In genomic region chr13:73110814-73111213, GRCh38 we compare ENCODE assay signal across 25 cellular contexts.
"Had no signal": no experiment of that assay in that cellular context is flagged by ENCODE, and none has a peak within 500 bp of the region (broad histone marks: within the 10 kb centered on the region; RNA-seq: fewer than 3 reads in every experiment).

No MANE protein-coding gene starts in this region.

- H3K4me2 ChIP-seq: smooth muscle cell had no signal

- H3K27me3 Mint-ChIP-seq: activated naive CD8-positive, alpha-beta T cell treated with anti-CD3 and anti-CD28 coated beads for 36 hours had no signal

- DNase-seq: activated B cell treated with CpG ODN at 0.5 μM for 24 hours; activated CD4-positive, alpha-beta T cell treated with anti-CD3 and anti-CD28 coated beads for 48 hours; activated CD8-positive, alpha-beta T cell treated with anti-CD3 and anti-CD28 coated beads for 36 hours; activated naive CD4-positive, alpha-beta T cell; activated naive CD8-positive, alpha-beta T cell treated with anti-CD3 and anti-CD28 coated beads for 36 hours; activated T-cell treated with anti-CD3 and anti-CD28 coated beads, Interleukin-2, amount 50 U/mL, for 1 hour; amygdala; dermis blood vessel endothelial cell; effector memory CD8-positive, alpha-beta T cell; glutamatergic neuron; hippocampal formation; kidney; ovary; right lobe of liver; stimulated activated CD4-positive, alpha-beta T cell treated with anti-CD3 and anti-CD28 coated beads, Interleukin-4, amount 100 ng/mL, for 1 hour; stomach; T-helper 1 cell; T-helper 9 cell; testis; upper lobe of right lung had no signal

- H3K9me3 Mint-ChIP-seq: activated B cell treated with CpG ODN at 0.5 μM for 24 hours; activated CD8-positive, alpha-beta T cell treated with anti-CD3 and anti-CD28 coated beads for 36 hours; activated naive CD8-positive, alpha-beta T cell treated with anti-CD3 and anti-CD28 coated beads for 36 hours; activated T-helper 17 cell treated with anti-CD3 and anti-CD28 coated beads, Interleukin-2, amount 50 U/mL, for 72 hours; effector memory CD8-positive, alpha-beta T cell had no signal

- H3K36me3 Mint-ChIP-seq: activated naive CD8-positive, alpha-beta T cell treated with anti-CD3 and anti-CD28 coated beads for 36 hours had no signal

- H3K4me3 Mint-ChIP-seq: activated B cell treated with CpG ODN at 0.5 μM for 24 hours; activated CD8-positive, alpha-beta T cell treated with anti-CD3 and anti-CD28 coated beads for 36 hours; activated naive CD8-positive, alpha-beta T cell treated with anti-CD3 and anti-CD28 coated beads for 36 hours; activated T-helper 17 cell treated with anti-CD3 and anti-CD28 coated beads, Interleukin-2, amount 50 U/mL, for 72 hours; effector memory CD8-positive, alpha-beta T cell had no signal

- H3K4me1 Mint-ChIP-seq: activated B cell treated with CpG ODN at 0.5 μM for 24 hours; activated naive CD8-positive, alpha-beta T cell treated with anti-CD3 and anti-CD28 coated beads for 36 hours; activated T-helper 17 cell treated with anti-CD3 and anti-CD28 coated beads, Interleukin-2, amount 50 U/mL, for 72 hours had no signal

- H3K27ac Mint-ChIP-seq: activated B cell treated with CpG ODN at 0.5 μM for 24 hours; activated CD8-positive, alpha-beta T cell treated with anti-CD3 and anti-CD28 coated beads for 36 hours; activated naive CD8-positive, alpha-beta T cell treated with anti-CD3 and anti-CD28 coated beads for 36 hours; activated T-helper 17 cell treated with anti-CD3 and anti-CD28 coated beads, Interleukin-2, amount 50 U/mL, for 72 hours; effector memory CD8-positive, alpha-beta T cell had no signal

- H3K27ac ChIP-seq: epithelial cell of prostate, foreskin keratinocyte, ovary, right lobe of liver, testis, upper lobe of right lung had no signal

- H3K36me3 ChIP-seq: ovary, right lobe of liver, stomach, upper lobe of right lung had no signal

- ATAC-seq: activated CD8-positive, alpha-beta T cell treated with anti-CD3 and anti-CD28 coated beads for 36 hours; activated T-helper 17 cell treated with anti-CD3 and anti-CD28 coated beads, Interleukin-2, amount 50 U/mL, for 72 hours; effector memory CD8-positive, alpha-beta T cell; foreskin keratinocyte; left lobe of liver; right lobe of liver; upper lobe of right lung had no signal

- H3K9me3 ChIP-seq: ovary, right lobe of liver, stomach, testis, upper lobe of right lung had no signal

- H3K4me3 ChIP-seq: ovary, right lobe of liver, smooth muscle cell, stomach, testis, upper lobe of right lung had no signal

- H3K27me3 ChIP-seq: foreskin keratinocyte, ovary, right lobe of liver, stomach, testis, upper lobe of right lung had no signal

- H3K4me1 ChIP-seq: foreskin keratinocyte, right lobe of liver, stomach, testis, upper lobe of right lung had no signal
